Comparison of ENCODE assay signal across 8 cellular contexts in the genomic region with DNA sequence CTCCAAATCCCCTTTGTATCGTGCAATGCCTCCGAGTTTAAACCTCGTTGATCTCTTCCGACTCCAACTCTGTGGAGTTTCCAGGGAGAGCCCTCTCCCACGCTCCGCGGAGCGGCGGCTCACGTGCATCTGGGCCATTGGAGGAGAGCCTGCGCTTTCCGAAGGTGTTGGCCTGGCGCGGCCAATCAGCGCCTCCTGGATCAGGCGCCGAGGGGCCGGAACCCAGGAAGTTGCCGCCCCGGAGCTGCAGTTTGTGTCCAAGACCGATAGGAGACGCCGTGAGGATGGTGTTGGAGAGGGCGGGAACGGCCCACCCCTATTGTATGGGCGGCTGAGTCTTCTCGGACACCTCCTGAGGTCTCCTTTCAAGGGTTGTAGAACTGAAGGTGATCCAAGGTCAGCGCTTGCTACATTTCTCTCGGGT. TPM values are rescaled to one million over a fixed set of nuclear protein-coding genes. Genes with fewer than 3 reads are reported as not detected.
DNase-seq lines count a peak whose midpoint lies in the region; ATAC-seq and TF ChIP-seq lines count a peak whose summit lies in the region.

No MANE protein-coding gene starts in this region.

- no peak overlapping the region for H3K56ac ChIP-seq in IMR-90 (ENCODE audit: extremely low read depth, insufficient read depth, low read length)

- no peaks in the 10 kb centered on the region for H3K79me2 ChIP-seq in mammary epithelial cell (ENCODE audit: insufficient read depth, low read length)

- peak overlapping the region; percentile 70 for H3K9ac ChIP-seq in IMR-90 (ENCODE audit: low read depth, low read length)
- no peak overlapping the region for H3K9ac ChIP-seq in mammary epithelial cell (ENCODE audit: insufficient read depth, low read length)
- peak overlapping the region; percentile 56 to 78 (median 63) for H3K9ac ChIP-seq in skeletal muscle tissue (ENCODE audit: low read depth in 1 of 3, low read length in 3 of 3)

- H3K4me3 ChIP-seq in IMR-90 (ENCODE audit: insufficient read depth, low read depth, low read length) (peak overlapping the region; percentile 81), mammary epithelial cell (replicated peaks in 1 of 3; ENCODE audit: insufficient read depth in 1 of 3, low read depth in 2 of 3, low read length in 3 of 3) (peak overlapping the region in 2 of 3 experiments; percentile 53 to 62), skeletal muscle tissue (ENCODE audit: low read length in 3 of 3) (peak overlapping the region; percentile 71 to 79 (median 74))

- DNase-seq in IMR-90 (peak; percentile 82), mammary epithelial cell (no peak), iris pigment epithelial cell (ENCODE audit: low read depth) (peak; percentile 62), T-helper 17 cell (no peak), pons (ENCODE audit: low spot score) (no peak), NCI-H187 treated with DMSO at 0.1 percent for 48 hours (lab: John Stamatoyannopoulos, UW) (no peak)

- CTCF ChIA-PET in IMR-90 (lab: Yijun Ruan, JAX), result interaction anchor here (0.5 to 1.5 kb wide), 6 partner anchors 15 to 412 kb away, joined by 3 to 6 read pairs (median 4); no protein-coding TSS in a partner anchor
- CTCF ChIA-PET in mammary epithelial cell (lab: Charles Lee; ENCODE audit: low non-redundant PET), result no interaction called here

- peak overlapping the region; percentile 76 for H4K91ac ChIP-seq in IMR-90 (ENCODE audit: insufficient read depth, low read depth, low read length)

- ATAC-seq in IMR-90 (ENCODE audit: low read depth), result peak; percentile 56
- ATAC-seq in T-helper 17 cell, result no peak
- no peak for ATAC-seq in HG02885 (IDR thresholded peaks at IDR 0.05; ENCODE audit: poor library complexity, unreplicated experiment)

- in situ Hi-C loops in IMR-90 (cut with MboI; ENCODE audit: low sequenced_read_pairs), result loop anchor here (10.0 kb wide), 1 partner anchor 385 kb away; no protein-coding TSS in a partner anchor
- in situ Hi-C loops in mammary epithelial cell (cut with MboI; ENCODE audit: low sequenced_read_pairs in 2 of 2), result no loop called here

- no peak overlapping the region for H3K27ac Mint-ChIP-seq in T-helper 17 cell

- peaks cover 2% of the 10 kb centered on the region for H3K4me1 Mint-ChIP-seq in T-helper 17 cell

- H2BK120ac ChIP-seq in IMR-90 (ENCODE audit: low read depth, low read length), result peak overlapping the region; percentile 44

- dilution Hi-C loops in IMR-90 (cut with HindIII; ENCODE audit: low sequenced_read_pairs, unreplicated experiment) (loop anchor here (25.0 kb wide), 1 partner anchor 412 kb away; no protein-coding TSS in a partner anchor), mammary epithelial cell (cut with HindIII; ENCODE audit: low sequenced_read_pairs) (no loop called here)

- peak overlapping the region; percentile 56; the same call in 1 of the 2 replicates for H3K4ac ChIP-seq in IMR-90 (ENCODE audit: low read depth, low read length)

- WGBS in IMR-90 (ENCODE audit: extremely low coverage in 2 of 2, insufficient read length in 1 of 2), 2 experiments, result 6% methylated on average over 3 of the region's 29 CpGs; no CpG with 5 or more reads in 1 of the 2 experiments
- 51% methylated on average over 21 of the region's 29 CpGs for WGBS in mammary epithelial cell (ENCODE audit: low coverage, missing lambda C conversion rate)

- TF ChIP-seq RAD21 in IMR-90 (IDR thresholded peaks at IDR 0.05; ENCODE audit: low read length), result peak; percentile 76

- TF ChIP-seq CTCF in IMR-90 (conservative IDR thresholded peaks at IDR 0.05; ENCODE audit: low read depth, low read length) (peak; percentile 76), mammary epithelial cell (conservative IDR thresholded peaks at IDR 0.05 in 1 of 2, IDR thresholded peaks at IDR 0.05 in 1 of 2; ENCODE audit: extremely low read depth in 1 of 2, insufficient read depth in 1 of 2, low read depth in 1 of 2, low read length in 2 of 2) (peak; percentile 34 to 46)

- H3K9me3 ChIP-seq in IMR-90 (ENCODE audit: control insufficient read depth, insufficient read depth, low read length), result no peaks in the 10 kb centered on the region
- no peaks in the 10 kb centered on the region for H3K9me3 ChIP-seq in mammary epithelial cell (replicated peaks; ENCODE audit: insufficient read depth, low read length)
- no peaks in the 10 kb centered on the region for H3K9me3 ChIP-seq in skeletal muscle tissue (ENCODE audit: control insufficient read depth in 3 of 3, low read length in 3 of 3)
- no peaks in the 10 kb centered on the region for H3K9me3 ChIP-seq in T-helper 17 cell (ENCODE audit: control insufficient read depth, low read length, poor library complexity, severe bottlenecking)

- H3K4me3 Mint-ChIP-seq in T-helper 17 cell, result no peak overlapping the region

- peak overlapping the region; percentile 31 for H3K14ac ChIP-seq in IMR-90 (replicated peaks; ENCODE audit: low read depth, low read length)

- H3K4me2 ChIP-seq in IMR-90 (ENCODE audit: low read depth, low read length) (peak overlapping the region; percentile 95), mammary epithelial cell (ENCODE audit: insufficient read depth, low read depth, low read length) (peak overlapping the region; percentile 96)

- H3K27ac ChIP-seq in IMR-90 (ENCODE audit: insufficient read depth, low read length) (peak overlapping the region; percentile 40), mammary epithelial cell (ENCODE audit: insufficient read depth, low read depth, low read length) (no peak overlapping the region), skeletal muscle tissue (ENCODE audit: low read depth, low read length) (peak overlapping the region; percentile 7)

- H3K27me3 ChIP-seq in IMR-90 (ENCODE audit: control insufficient read depth, insufficient read depth, low read length) (0 out of 2 replicates have a peak, but pooled peaks cover 2% of the 10 kb centered on the region), mammary epithelial cell (ENCODE audit: insufficient read depth, low read length) (no peaks in the 10 kb centered on the region), skeletal muscle tissue (ENCODE audit: control insufficient read depth in 3 of 3, insufficient read depth in 3 of 3, low read length in 3 of 3) (peaks cover 6 to 15% (median 12%) of the 10 kb centered on the region in 3 donors)

- POLR2A ChIA-PET in IMR-90 (lab: Charles Lee; ENCODE audit: unreplicated experiment), result no interaction called here

- H4K20me1 ChIP-seq in IMR-90 (ENCODE audit: insufficient read depth, low read length) (peaks cover 5% of the 10 kb centered on the region), mammary epithelial cell (ENCODE audit: insufficient read depth, low read length) (no peaks in the 10 kb centered on the region)

- H3K4me1 ChIP-seq in IMR-90 (ENCODE audit: control insufficient read depth, insufficient read depth, low read length) (peaks cover 15% of the 10 kb centered on the region), mammary epithelial cell (ENCODE audit: insufficient read depth, low read length) (peaks cover 17% of the 10 kb centered on the region), skeletal muscle tissue (ENCODE audit: control insufficient read depth in 3 of 3, insufficient read depth in 3 of 3, low read length in 3 of 3) (peaks cover 33 to 38% (median 37%) of the 10 kb centered on the region in 3 donors)

- peaks cover 16% of the 10 kb centered on the region for H3K9me1 ChIP-seq in IMR-90 (ENCODE audit: insufficient read depth, low read length)

- no peak overlapping the region for H2BK5ac ChIP-seq in IMR-90 (ENCODE audit: low read depth, low read length, poor library complexity, severe bottlenecking)

- H3K36me3 ChIP-seq in IMR-90 (ENCODE audit: control insufficient read depth, insufficient read depth, low read length), result peaks cover 24% of the 10 kb centered on the region; the same call in 1 of the 2 replicates
- H3K36me3 ChIP-seq in mammary epithelial cell (ENCODE audit: insufficient read depth, low read length), result no peaks in the 10 kb centered on the region
- no peaks in the 10 kb centered on the region for H3K36me3 ChIP-seq in skeletal muscle tissue (ENCODE audit: control insufficient read depth in 3 of 3, insufficient read depth in 3 of 3, low read length in 3 of 3)

- H2BK20ac ChIP-seq in IMR-90 (ENCODE audit: low read depth, low read length), result no peak overlapping the region; the same call in 1 of the 2 replicates

- peak overlapping the region; percentile 52 for H2AK5ac ChIP-seq in IMR-90 (ENCODE audit: low read depth, low read length)

- TF ChIP-seq POLR2A in IMR-90 (IDR thresholded peaks at IDR 0.05; ENCODE audit: low read depth, low read length), result no peak

- H3K18ac ChIP-seq in IMR-90 (ENCODE audit: low read depth, low read length), result peak overlapping the region; percentile 5; the same call in 1 of the 2 replicates

- H2AK9ac ChIP-seq in IMR-90 (replicated peaks; ENCODE audit: low read depth, low read length, poor library complexity), result peak overlapping the region; percentile 62

- peaks cover 2 to 5% of the 10 kb centered on the region in 2 experiments; a peak in 2 of 4 replicates for H3K79me1 ChIP-seq in IMR-90 (ENCODE audit: low read depth in 1 of 2, low read length in 2 of 2)

- peaks cover 3% of the 10 kb centered on the region for H3K36me3 Mint-ChIP-seq in T-helper 17 cell (ENCODE audit: low read depth)

- H3K23ac ChIP-seq in IMR-90 (ENCODE audit: low read depth, low read length), result peak overlapping the region; percentile 86

- peak overlapping the region; percentile 27; the same call in 2 of the 3 replicates for H2BK15ac ChIP-seq in IMR-90 (ENCODE audit: low read depth, low read length)

- H3K27me3 Mint-ChIP-seq in T-helper 17 cell, result peaks cover 67% of the 10 kb centered on the region

- intact Hi-C loops in IMR-90 (cut with micrococcal nuclease), result loop anchor here (1.0 to 5.0 kb wide), 5 partner anchors 73 to 392 kb away; no protein-coding TSS in a partner anchor
- intact Hi-C loops in mammary epithelial cell (cut with micrococcal nuclease), result loop anchor here (5.0 kb wide), 1 partner anchor 102 kb away; no protein-coding TSS in a partner anchor

- no peak overlapping the region for H4K5ac ChIP-seq in IMR-90 (ENCODE audit: low read depth, low read length)

- H4K8ac ChIP-seq in IMR-90 (ENCODE audit: low read depth in 2 of 2, low read length in 2 of 2), result peak overlapping the region; percentile 23 to 54; a peak in 2 of 4 replicates

- peak overlapping the region; percentile 95 for H2AFZ ChIP-seq in IMR-90 (replicated peaks; ENCODE audit: low read length, poor library complexity)
- H2AFZ ChIP-seq in mammary epithelial cell (ENCODE audit: low read depth, low read length), result peak overlapping the region; percentile 86

- no TSS peak for BruUV-seq in IMR-90 (replicated peaks; lab: Mats Ljungman, UMichigan)
- BruUV-seq in mammary epithelial cell (replicated peaks; lab: Mats Ljungman, UMichigan), result no TSS peak

RNA-seq across cellular contexts. Expression of a gene that starts 1.6 kb away (rescaled TPM):
- total RNA-seq in IMR-90 (2012; rRNA removed), result 3.0 and 3.1 TPM in 2 replicates
- polyA plus RNA-seq in IMR-90 (2012; rRNA removed), result 4.7 and 5.0 TPM in 2 replicates
- 3.3 and 6.1 TPM in 2 replicates for polyA plus RNA-seq in IMR-90 (2012; cell fraction: cytosol; rRNA removed)
- polyA plus RNA-seq in IMR-90 (2012; cell fraction: nucleus; rRNA removed; ENCODE audit: low replicate concordance), result 9.5 and 11.7 TPM in 2 replicates
- total RNA-seq in mammary epithelial cell, result 10 to 100 TPM in 1 of 2 donors, 1 to 10 TPM in 1; 2.4 to 16.5 TPM
- 0.79 TPM for polyA plus RNA-seq in mammary epithelial cell
- polyA minus RNA-seq in mammary epithelial cell, result 1.1 TPM
- total RNA-seq in skeletal muscle tissue, result 15.7 TPM
- total RNA-seq in T-helper 17 cell, result not detected

RNA-seq across cellular contexts. Expression of a gene that starts 21.6 kb away (rescaled TPM):
- total RNA-seq in IMR-90 (2012; rRNA removed) (under 0.01 TPM in 2 replicates), mammary epithelial cell (under 1 TPM in 1 of 2 donors, not detected in 1; 0.17 TPM), skeletal muscle tissue (5.7 TPM), T-helper 17 cell (not detected)
- polyA plus RNA-seq in IMR-90 (2012; rRNA removed) (0.39 and 0.60 TPM in 2 replicates), mammary epithelial cell (not detected)
- 0.30 and 1.3 TPM in 2 replicates for polyA plus RNA-seq in IMR-90 (2012; cell fraction: cytosol; rRNA removed)
- 0.39 and 0.83 TPM in 2 replicates for polyA plus RNA-seq in IMR-90 (2012; cell fraction: nucleus; rRNA removed; ENCODE audit: low replicate concordance)
- polyA minus RNA-seq in mammary epithelial cell, result not detected

Comparison
In these comparisons a context has a peak if more than half of its experiments do, and no peak if none do; other contexts are left out.
1. DNase-seq: peak in IMR-90 (single experiment) and iris pigment epithelial cell (single experiment); none in mammary epithelial cell (single experiment), T-helper 17 cell (0 of 3), pons (single experiment) and NCI-H187 treated with DMSO at 0.1 percent for 48 hours (single experiment).
2. Peak in every context shown above with its lines, with median percentiles within 50 percentile points of each other: H3K4me3 ChIP-seq.